ENCODE assay signal across 13 cellular contexts in genomic region chr11:117229931-117230285, GRCh38. TPM values are rescaled to one million over a fixed set of nuclear protein-coding genes. Genes with fewer than 3 reads are reported as not detected.
A peak's percentile ranks its signal among the peaks of the same experiment; 100 is the strongest.
DNase-seq lines count a peak whose midpoint lies in the region; ATAC-seq and TF ChIP-seq lines count a peak whose summit lies in the region.
"Had no signal": no experiment of that assay in that cellular context is flagged by ENCODE, and none has a peak within 500 bp of the region (broad histone marks: within the 10 kb centered on the region; RNA-seq: fewer than 3 reads in every experiment).

No MANE protein-coding gene starts in this region.

- POLR2A ChIA-PET in CD4-positive, alpha-beta T cell (lab: Charles Lee) = interaction anchor here (0.6 to 4.2 kb wide), 9 partner anchors 9 to 442 kb away, joined by 3 to 46 read pairs (median 6); partner anchors contain the start of genes CEP164, PAFAH1B2, SIDT2 and ZPR1
- POLR2A ChIA-PET in HEK293 (lab: Yijun Ruan, JAX) = interaction anchor here (0.5 kb wide), 1 partner anchor 102 kb away, joined by 3 read pairs; no protein-coding TSS in a partner anchor

- ATAC-seq in CD4-positive, alpha-beta T cell (ENCODE audit: poor library complexity) = no peak
- no peak for ATAC-seq in naive B cell (ENCODE audit: low read depth in 2 of 2)
- ATAC-seq: esophagus mucosa had no signal

- peak overlapping the region; percentile 90 for H3K27ac Mint-ChIP-seq in CD4-positive, alpha-beta T cell
- peak overlapping the region; percentile 99 for H3K27ac Mint-ChIP-seq in activated naive CD8-positive, alpha-beta T cell
- H3K27ac Mint-ChIP-seq in naive B cell (peak overlapping the region; percentile 86 to 99 (median 96)), osteocyte (ENCODE audit: unreplicated experiment) (no peak overlapping the region)

- H3K4me3 Mint-ChIP-seq in CD4-positive, alpha-beta T cell = peak overlapping the region; percentile 95
- H3K4me3 Mint-ChIP-seq in activated naive CD8-positive, alpha-beta T cell = peak overlapping the region; percentile 97
- H3K4me3 Mint-ChIP-seq in naive B cell (peak overlapping the region; percentile 95 to 99 (median 98)), osteocyte (ENCODE audit: unreplicated experiment) (no peak overlapping the region)

- in situ Hi-C loops in KBM-7 (cut with MboI; ENCODE audit: low pct_unique_long_range_greater_than_20kb, low sequenced_read_pairs) = no loop called here

- H3K4me1 Mint-ChIP-seq in CD4-positive, alpha-beta T cell (ENCODE audit: low read depth) = peaks cover 69% of the 10 kb centered on the region
- H3K4me1 Mint-ChIP-seq in activated naive CD8-positive, alpha-beta T cell (ENCODE audit: low read depth) = peaks cover 42% of the 10 kb centered on the region
- H3K4me1 Mint-ChIP-seq in naive B cell (peaks cover 35 to 64% (median 63%) of the 10 kb centered on the region in 3 donors), osteocyte (ENCODE audit: unreplicated experiment) (peaks cover 38% of the 10 kb centered on the region)

- no peaks in the 10 kb centered on the region for H3K9me3 Mint-ChIP-seq in CD4-positive, alpha-beta T cell
- H3K9me3 Mint-ChIP-seq in activated naive CD8-positive, alpha-beta T cell (ENCODE audit: low read depth) = no peaks in the 10 kb centered on the region
- H3K9me3 Mint-ChIP-seq in naive B cell (no peaks in the 10 kb centered on the region), osteocyte (ENCODE audit: unreplicated experiment) (no peaks in the 10 kb centered on the region)

- H3K27ac ChIP-seq in CD4-positive, alpha-beta T cell (ENCODE audit: low read depth, low read length) = peak overlapping the region; percentile 91
- H3K27ac ChIP-seq in HEK293 (ENCODE audit: extremely low read depth, low read depth, low read length) = no peak overlapping the region
- H3K27ac ChIP-seq: brain microvascular endothelial cell had no signal

- TF ChIP-seq CTCF in CD4-positive, alpha-beta T cell (IDR thresholded peaks at IDR 0.05) = no peak
- no peak for TF ChIP-seq CTCF in HEK293 (tag by site-specific recombination; IDR thresholded peaks at IDR 0.05)
- TF ChIP-seq CTCF in osteocyte (IDR thresholded peaks at IDR 0.05) = no peak

- H3K27me3 ChIP-seq in CD4-positive, alpha-beta T cell (ENCODE audit: control insufficient read depth, insufficient read depth, low read length) = no peaks in the 10 kb centered on the region
- H3K27me3 ChIP-seq in MG63 = no peaks in the 10 kb centered on the region
- H3K27me3 ChIP-seq: brain microvascular endothelial cell, tibial nerve had no signal

- H3K4me1 ChIP-seq in HEK293 (ENCODE audit: control insufficient read depth, insufficient read depth, low read length) = no peaks in the 10 kb centered on the region

- H3K4me3 ChIP-seq in HEK293 (ENCODE audit: low read depth, low read length) (no peak overlapping the region), MG63 (no peak overlapping the region)

- no peak for DNase-seq in CD4-positive, alpha-beta T cell
- no peak for DNase-seq in naive B cell
- no peak for DNase-seq in KBM-7
- no peak for DNase-seq in osteocyte (ENCODE audit: extremely low spot score, unreplicated experiment)
- no peak for DNase-seq in MG63
- no peak for DNase-seq in epidermal melanocyte (ENCODE audit: insufficient read length, low spot score)
- DNase-seq: brain microvascular endothelial cell, COR-L47, HCEC 1CT had no signal

- H3K36me3 ChIP-seq in HEK293 (ENCODE audit: control insufficient read depth in 2 of 2, insufficient read depth in 1 of 2, low read length in 2 of 2) (peaks cover 0 to 56% of the 10 kb centered on the region in 2 experiments; a peak in 1 of 3 replicates), MG63 (peaks cover 30% of the 10 kb centered on the region)

- intact Hi-C loops in CD4-positive, alpha-beta T cell (cut with DNase I, micrococcal nuclease) = loop anchor here (2.0 to 10.0 kb wide), 8 partner anchors 85 to 1345 kb away; partner anchors contain the start of genes ARCN1 (in 1 of the 2), BUD13 (in 1 of the 2), CEP164 (in 1 of the 2) and PAFAH1B2 (in 1 of the 2)

- H3K27me3 Mint-ChIP-seq in CD4-positive, alpha-beta T cell = no peaks in the 10 kb centered on the region
- H3K27me3 Mint-ChIP-seq in activated naive CD8-positive, alpha-beta T cell = no peaks in the 10 kb centered on the region
- H3K27me3 Mint-ChIP-seq in naive B cell = no peaks in the 10 kb centered on the region
- H3K27me3 Mint-ChIP-seq in osteocyte (ENCODE audit: unreplicated experiment) = no peaks in the 10 kb centered on the region

- H3K36me3 Mint-ChIP-seq in CD4-positive, alpha-beta T cell (ENCODE audit: low read depth) = peaks cover 89% of the 10 kb centered on the region
- H3K36me3 Mint-ChIP-seq in activated naive CD8-positive, alpha-beta T cell = peaks cover 5% of the 10 kb centered on the region
- H3K36me3 Mint-ChIP-seq in naive B cell = peaks cover 10 to 23% of the 10 kb centered on the region in 2 donors
- peaks cover 12% of the 10 kb centered on the region for H3K36me3 Mint-ChIP-seq in osteocyte (ENCODE audit: unreplicated experiment)

- CTCF ChIA-PET in CD4-positive, alpha-beta T cell (lab: Charles Lee) = no interaction called here
- CTCF ChIA-PET in HEK293 (lab: Yijun Ruan, JAX) = interaction anchor here (0.6 to 8.1 kb wide), 5 partner anchors 8 to 497 kb away, joined by 3 to 71 read pairs (median 5); partner anchors contain the start of gene SIDT2

- H3K9me3 ChIP-seq in CD4-positive, alpha-beta T cell (ENCODE audit: control insufficient read depth, low read length) = no peaks in the 10 kb centered on the region
- no peaks in the 10 kb centered on the region for H3K9me3 ChIP-seq in HEK293 (ENCODE audit: control insufficient read depth, insufficient read depth, low read depth, low read length)
- no peaks in the 10 kb centered on the region for H3K9me3 ChIP-seq in MG63
- H3K9me3 ChIP-seq: tibial nerve had no signal

TF ChIP-seq in HEK293, 187 proteins besides CTCF, POLR2A, EP300 and RAD21:
- TF ChIP-seq ZNF777 (tag by site-specific recombination; IDR thresholded peaks at IDR 0.05; ENCODE audit: borderline replicate concordance) = no peak
- no peak for TF ChIP-seq ZNF747 (tag by site-specific recombination; IDR thresholded peaks at IDR 0.05)
- TF ChIP-seq GLIS1 (tag by site-specific recombination; IDR thresholded peaks at IDR 0.05) = peak; percentile 18; the same call in 1 of the 2 replicates
- TF ChIP-seq ZNF239 (tag by site-specific recombination; IDR thresholded peaks at IDR 0.05) = no peak
- TF ChIP-seq KLF7 (tag by site-specific recombination; IDR thresholded peaks at IDR 0.05; ENCODE audit: borderline replicate concordance) = no peak
- no peak for TF ChIP-seq EGR2 (tag by site-specific recombination; IDR thresholded peaks at IDR 0.05; ENCODE audit: low read depth)
- TF ChIP-seq ZNF549 (tag by site-specific recombination; IDR thresholded peaks at IDR 0.05) = no peak
- TF ChIP-seq, protein P1, sequence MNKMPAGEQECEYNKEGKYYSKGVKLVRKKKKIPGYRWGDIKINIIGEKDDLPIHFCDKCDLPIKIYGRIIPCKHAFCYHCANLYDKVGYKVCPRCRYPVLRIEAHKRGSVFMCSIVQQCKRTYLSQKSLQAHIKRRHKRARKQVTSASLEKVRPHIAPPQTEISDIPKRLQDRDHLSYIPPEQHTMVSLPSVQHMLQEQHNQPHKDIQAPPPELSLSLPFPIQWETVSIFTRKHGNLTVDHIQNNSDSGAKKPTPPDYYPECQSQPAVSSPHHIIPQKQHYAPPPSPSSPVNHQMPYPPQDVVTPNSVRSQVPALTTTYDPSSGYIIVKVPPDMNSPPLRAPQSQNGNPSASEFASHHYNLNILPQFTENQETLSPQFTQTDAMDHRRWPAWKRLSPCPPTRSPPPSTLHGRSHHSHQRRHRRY (tag by site-specific recombination; IDR thresholded peaks at IDR 0.05) = no peak
- no peak for TF ChIP-seq ZNF23 (tag by site-specific recombination; IDR thresholded peaks at IDR 0.05; ENCODE audit: borderline replicate concordance)
- TF ChIP-seq ZIC2 (tag by site-specific recombination; IDR thresholded peaks at IDR 0.05) = peak; percentile 41

RNA-seq across cellular contexts. Expression of gene PCSK7, which starts 2.0 kb away (rescaled TPM):
- total RNA-seq in CD4-positive, alpha-beta T cell = 100 to 1,000 TPM; 229 to 247 TPM
- 10 to 100 TPM; 27.8 to 61.9 (median 32.2) TPM for polyA plus RNA-seq in naive B cell (ENCODE audit: low read depth in 6 of 6)
- 57.5 and 65.0 TPM in 2 replicates for total RNA-seq in osteocyte
- total RNA-seq in MG63 (2014; rRNA removed; shearing (Covaris generic); ENCODE audit: low replicate concordance) = 24.9 and 26.7 TPM in 2 replicates

RNA-seq across cellular contexts. Expression of gene RNF214, which starts 2.6 kb away (rescaled TPM):
- total RNA-seq in CD4-positive, alpha-beta T cell = 10 to 100 TPM; 12.9 to 15.8 TPM
- polyA plus RNA-seq in naive B cell (ENCODE audit: low read depth in 6 of 6) = 10 to 100 TPM in 4 of 6 donors, 1 to 10 TPM in 2; 1.4 to 15.5 (median 13.4) TPM
- 32.8 and 34.2 TPM in 2 replicates for total RNA-seq in osteocyte
- 1.3 and 2.4 TPM in 2 replicates for total RNA-seq in MG63 (2014; rRNA removed; shearing (Covaris generic); ENCODE audit: low replicate concordance)

RNA-seq across cellular contexts. Expression of gene TAGLN, which starts 30.7 kb away (rescaled TPM):
- 1 to 10 TPM; 8.4 to 9.5 TPM for total RNA-seq in CD4-positive, alpha-beta T cell
- polyA plus RNA-seq in naive B cell (ENCODE audit: low read depth in 6 of 6) = 10 to 100 TPM in 2 of 6 donors, 1 to 10 TPM in 3, not detected in 1; 5.2 to 11.5 (median 6.8) TPM
- total RNA-seq in osteocyte = 711 and 715 TPM in 2 replicates
- 0.44 and 0.92 TPM in 2 replicates for total RNA-seq in MG63 (2014; rRNA removed; shearing (Covaris generic); ENCODE audit: low replicate concordance)

RNA-seq across cellular contexts. Expression of gene SIDT2, which starts 51.4 kb away (rescaled TPM):
- 100 to 1,000 TPM; 197 to 200 TPM for total RNA-seq in CD4-positive, alpha-beta T cell
- polyA plus RNA-seq in naive B cell (ENCODE audit: low read depth in 6 of 6) = 100 to 1,000 TPM in 1 of 6 donors, 10 to 100 TPM in 5; 19.2 to 126 (median 80.7) TPM
- 65.5 and 67.3 TPM in 2 replicates for total RNA-seq in osteocyte
- 2.7 and 19.8 TPM in 2 replicates for total RNA-seq in MG63 (2014; rRNA removed; shearing (Covaris generic); ENCODE audit: low replicate concordance)

Comparison
In these comparisons a context has a peak if more than half of its experiments do, and no peak if none do; other contexts are left out.
1. RNA of gene TAGLN, which starts 30.7 kb away (total RNA-seq): 711 to 715 TPM in osteocyte; 8.4 to 9.5 TPM in CD4-positive, alpha-beta T cell and 0.44 to 0.92 TPM in MG63; every median in the first group is over 10 times any median in the second.